In the genomic region with DNA sequence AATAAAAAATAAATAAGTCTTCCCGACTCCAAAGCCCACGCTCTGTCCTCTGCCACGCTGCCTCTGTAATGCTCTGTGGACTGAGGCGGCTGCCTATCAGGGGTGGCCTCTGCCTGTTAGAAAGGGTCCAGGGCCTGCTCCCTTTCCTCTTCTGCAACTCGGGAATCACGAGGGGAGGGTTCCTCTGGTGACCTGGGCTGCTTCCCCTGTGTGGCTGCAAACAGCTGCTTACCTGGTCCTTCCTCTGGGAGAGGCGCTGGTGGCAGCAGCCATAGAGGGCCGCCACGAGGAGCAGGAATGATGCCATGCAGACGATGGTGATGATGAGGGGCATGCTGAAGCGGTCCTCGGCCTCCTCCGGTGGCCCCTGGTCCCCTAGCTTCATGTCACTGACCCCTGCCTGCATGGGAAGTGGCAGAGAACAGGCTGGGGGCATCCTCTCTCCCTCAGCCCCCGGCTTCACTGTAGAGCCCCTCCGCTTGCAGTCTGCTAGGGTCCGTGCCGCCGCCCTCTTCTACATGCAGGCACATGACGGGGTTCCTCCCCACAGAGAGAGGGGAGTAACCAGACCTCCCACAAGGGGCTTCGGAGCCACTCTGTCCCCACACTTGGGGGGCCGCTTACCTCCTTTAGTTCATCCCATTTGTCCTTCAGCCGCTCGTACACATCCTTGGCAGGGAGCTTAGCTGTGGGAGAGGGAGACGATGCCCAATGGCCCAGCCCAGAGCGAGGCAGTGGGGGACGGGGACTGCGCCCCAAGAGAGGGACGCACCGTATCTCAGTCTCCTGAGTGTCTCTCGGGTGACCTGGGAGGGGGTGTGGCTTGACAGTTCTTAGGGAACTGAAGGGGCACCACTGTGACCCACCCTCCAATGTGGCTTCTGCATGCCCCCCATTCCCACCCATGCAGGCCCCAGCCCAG, we compare ENCODE assay signal across 30 cellular contexts.
"Had no signal": no experiment of that assay in that cellular context is flagged by ENCODE, and none has a peak within 500 bp of the region (broad histone marks: within the 10 kb centered on the region; RNA-seq: fewer than 3 reads in every experiment).

No MANE protein-coding gene starts in this region.

- ATAC-seq: activated CD8-positive, alpha-beta memory T cell treated with anti-CD3 and anti-CD28 coated beads, Interleukin-2, amount 10 ng/mL, durations not matched to agents 7 days and 5 days; body of pancreas; Panc1; SK-N-SH treated with all-trans-retinoic acid at 6 μM for 48 hours; T-cell had no signal

- H3K27ac Mint-ChIP-seq: activated CD4-positive, alpha-beta memory T cell treated with anti-CD3 and anti-CD28 coated beads, Interleukin-2, amount 10 ng/mL, durations not matched to agents 7 days and 5 days; activated CD8-positive, alpha-beta memory T cell treated with anti-CD3 and anti-CD28 coated beads, Interleukin-2, amount 10 ng/mL, durations not matched to agents 7 days and 5 days; activated naive CD8-positive, alpha-beta T cell treated with anti-CD3 and anti-CD28 coated beads, Interleukin-2, amount 10 ng/mL, durations not matched to agents 7 days and 5 days; T-cell had no signal

- H3K4me3 ChIP-seq: body of pancreas, breast epithelium had no signal

- H3K36me3 Mint-ChIP-seq: activated naive CD4-positive, alpha-beta T cell treated with anti-CD3 and anti-CD28 coated beads, Interleukin-2, amount 50 U/mL, for 24 hours; activated naive CD8-positive, alpha-beta T cell treated with anti-CD3 and anti-CD28 coated beads, Interleukin-2, amount 10 ng/mL, durations not matched to agents 7 days and 5 days; T-cell had no signal

- H3K4me3 Mint-ChIP-seq: activated CD4-positive, alpha-beta memory T cell treated with anti-CD3 and anti-CD28 coated beads, Interleukin-2, amount 10 ng/mL, durations not matched to agents 7 days and 5 days; activated CD8-positive, alpha-beta memory T cell treated with anti-CD3 and anti-CD28 coated beads, Interleukin-2, amount 10 ng/mL, durations not matched to agents 7 days and 5 days; activated naive CD8-positive, alpha-beta T cell treated with anti-CD3 and anti-CD28 coated beads, Interleukin-2, amount 10 ng/mL, durations not matched to agents 7 days and 5 days; T-cell had no signal

- H3K27me3 Mint-ChIP-seq: activated CD4-positive, alpha-beta memory T cell treated with anti-CD3 and anti-CD28 coated beads, Interleukin-2, amount 10 ng/mL, durations not matched to agents 7 days and 5 days had no signal

- H3K27ac ChIP-seq: breast epithelium, VCaP had no signal

- H3K9me3 ChIP-seq: body of pancreas, breast epithelium had no signal

- H3K27me3 ChIP-seq: body of pancreas had no signal

- H3K36me3 ChIP-seq: breast epithelium had no signal

- FAIRE-seq: astrocyte had no signal

- DNase-seq: activated CD4-positive, alpha-beta memory T cell treated with anti-CD3 and anti-CD28 coated beads, Interleukin-2, amount 10 ng/mL, durations not matched to agents 7 days and 5 days; activated CD4-positive, alpha-beta T cell treated with anti-CD3 and anti-CD28 coated beads for 1 hour; activated CD4-positive, alpha-beta T cell treated with anti-CD3 and anti-CD28 coated beads for 48 hours; activated CD4-positive, CD25-positive, alpha-beta regulatory T cell; activated CD8-positive, alpha-beta memory T cell treated with anti-CD3 and anti-CD28 coated beads for 24 hours; activated CD8-positive, alpha-beta memory T cell treated with anti-CD3 and anti-CD28 coated beads, Interleukin-2, amount 10 ng/mL, durations not matched to agents 7 days and 5 days; activated CD8-positive, alpha-beta memory T cell treated with anti-CD3 and anti-CD28 coated beads, Interleukin-2, amount 50 U/mL, for 48 hours; activated gamma-delta T cell; activated naive CD4-positive, alpha-beta T cell treated with Interleukin-2 at 50 U/mL for 16 hours; activated naive CD8-positive, alpha-beta T cell treated with anti-CD3 and anti-CD28 coated beads, Interleukin-2, amount 10 ng/mL, durations not matched to agents 7 days and 5 days; activated T-cell treated with anti-CD3 and anti-CD28 coated beads, Interleukin-2, amount 50 U/mL, for 48 hours; amygdala; Karpas-422; NCI-H1105 treated with DMSO at 0.1 percent for 48 hours; NCI-H1436; NCI-H1694; NCI-H1930; NCI-H345; NCI-H524 treated with DMSO at 0.1 percent for 48 hours; SHP77 treated with DMSO at 0.1 percent for 48 hours; T-cell; T-helper 2 cell; T-helper 9 cell had no signal

- H3K9me3 Mint-ChIP-seq: activated CD4-positive, alpha-beta memory T cell treated with anti-CD3 and anti-CD28 coated beads, Interleukin-2, amount 10 ng/mL, durations not matched to agents 7 days and 5 days; activated naive CD4-positive, alpha-beta T cell treated with anti-CD3 and anti-CD28 coated beads, Interleukin-2, amount 50 U/mL, for 24 hours; activated naive CD8-positive, alpha-beta T cell treated with anti-CD3 and anti-CD28 coated beads, Interleukin-2, amount 10 ng/mL, durations not matched to agents 7 days and 5 days; T-cell had no signal
